Comparison of ENCODE assay signal across 15 cellular contexts in the genomic region with DNA sequence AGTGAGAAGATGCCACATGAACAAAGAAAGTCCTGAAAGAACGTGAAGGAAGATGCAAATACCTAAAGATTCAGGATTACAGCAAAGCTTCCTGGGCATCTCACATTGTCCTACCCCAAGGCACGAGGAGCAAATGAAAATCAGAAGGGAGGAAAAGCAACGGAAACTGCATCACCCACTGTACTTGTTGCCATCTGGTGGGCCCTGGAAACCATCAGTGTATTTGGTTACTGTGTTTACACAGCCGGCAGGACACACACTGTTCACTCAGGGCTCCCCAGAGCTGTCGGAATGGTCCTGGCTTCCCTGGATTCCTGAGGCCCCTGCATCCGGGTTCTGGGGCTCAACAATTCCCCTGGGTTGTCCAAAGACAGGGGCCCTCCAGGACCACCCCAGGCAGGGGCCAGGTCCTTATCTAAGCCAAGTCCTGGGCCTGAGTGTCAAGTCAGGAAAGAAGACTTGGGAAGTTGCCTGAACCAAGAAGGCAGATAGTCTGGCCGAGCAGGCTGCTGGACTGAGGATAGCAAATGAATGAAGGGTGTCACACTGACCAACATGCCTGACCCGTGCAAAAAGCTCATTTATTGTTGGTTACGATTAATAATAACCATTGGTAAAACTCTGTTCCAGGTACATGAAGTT. TPM values are rescaled to one million over a fixed set of nuclear protein-coding genes. Genes with fewer than 3 reads are reported as not detected.
A peak's percentile ranks its signal among the peaks of the same experiment; 100 is the strongest.
DNase-seq lines count a peak whose midpoint lies in the region; ATAC-seq and TF ChIP-seq lines count a peak whose summit lies in the region.
"Had no signal": no experiment of that assay in that cellular context is flagged by ENCODE, and none has a peak within 500 bp of the region (broad histone marks: within the 10 kb centered on the region; RNA-seq: fewer than 3 reads in every experiment).

No MANE protein-coding gene starts in this region.

- in situ Hi-C loops in brain microvascular endothelial cell (cut with HindIII; ENCODE audit: low pct_ligation_motif_present, low sequenced_read_pairs) = no loop called here

- ATAC-seq in sciatic nerve (peak; percentile 71), aorta (ENCODE audit: low FRiP score) (no peak)

- no peak for TF ChIP-seq CTCF in brain microvascular endothelial cell (IDR thresholded peaks at IDR 0.05; ENCODE audit: low read depth, low read length, missing control alignments)
- no peak for TF ChIP-seq CTCF in esophagus muscularis mucosa (IDR thresholded peaks at IDR 0.05)

- intact Hi-C loops in sciatic nerve (cut with DNase I) = no loop called here
- intact Hi-C loops in esophagus muscularis mucosa (cut with DNase I) = no loop called here
- intact Hi-C loops in aorta (cut with DNase I) = no loop called here

- H3K27ac ChIP-seq in brain microvascular endothelial cell = no peak overlapping the region
- no peak overlapping the region for H3K27ac ChIP-seq in esophagus muscularis mucosa (replicated peaks in 1 of 4)
- no peak overlapping the region for H3K27ac ChIP-seq in substantia nigra (ENCODE audit: low read depth, low read length, poor library complexity, severe bottlenecking)
- H3K27ac ChIP-seq in aorta (ENCODE audit: low read depth in 1 of 2, low read length in 2 of 2) = no peak overlapping the region

- H3K4me3 ChIP-seq in brain microvascular endothelial cell (ENCODE audit: low read depth, low read length) (no peak overlapping the region), esophagus muscularis mucosa (no peak overlapping the region), aorta (ENCODE audit: low read length in 2 of 2) (no peak overlapping the region)

- no peak for TF ChIP-seq POLR2A in esophagus muscularis mucosa (IDR thresholded peaks at IDR 0.05; ENCODE audit: low read depth)

- H3K27me3 ChIP-seq in brain microvascular endothelial cell (replicated peaks) (no peaks in the 10 kb centered on the region), esophagus muscularis mucosa (peaks cover 0 to 18% (median 0%) of the 10 kb centered on the region in 4 donors), aorta (ENCODE audit: control insufficient read depth in 1 of 2, insufficient read depth in 2 of 2, low read length in 1 of 2) (no peaks in the 10 kb centered on the region)

- 70% methylated on average over 8 of the region's 9 CpGs for WGBS in esophagus muscularis mucosa
- 54 to 67% methylated on average over 9 of the region's 9 CpGs for WGBS in aorta, 2 donors

- no peaks in the 10 kb centered on the region for H3K9me3 ChIP-seq in esophagus muscularis mucosa
- H3K9me3 ChIP-seq in aorta (ENCODE audit: control insufficient read depth, low read length) = peaks cover 3% of the 10 kb centered on the region

- no peaks in the 10 kb centered on the region for H3K36me3 ChIP-seq in brain microvascular endothelial cell (replicated peaks)
- H3K36me3 ChIP-seq in esophagus muscularis mucosa = no peaks in the 10 kb centered on the region
- no peaks in the 10 kb centered on the region for H3K36me3 ChIP-seq in aorta (ENCODE audit: control insufficient read depth in 1 of 2, insufficient read depth in 2 of 2, low read length in 1 of 2)

- H3K4me1 ChIP-seq in esophagus muscularis mucosa (peaks cover 0 to 10% (median 0%) of the 10 kb centered on the region in 4 donors), aorta (ENCODE audit: control insufficient read depth in 1 of 2, insufficient read depth in 2 of 2, low read length in 2 of 2) (no peaks in the 10 kb centered on the region)

- no peak for TF ChIP-seq EP300 in esophagus muscularis mucosa (IDR thresholded peaks at IDR 0.05)

- DNase-seq in NCI-H1417 (lab: John Stamatoyannopoulos, UW) (peak in 2 of 3 experiments; percentile 47 to 80), NCI-H1417 treated with DMSO at 0.1 percent for 48 hours (lab: John Stamatoyannopoulos, UW) (no peak), NCI-H345 (lab: John Stamatoyannopoulos, UW) (peak; percentile 70), brain microvascular endothelial cell (peak; percentile 60), sciatic nerve (ENCODE audit: low spot score) (no peak), esophagus muscularis mucosa (ENCODE audit: extremely low spot score) (no peak), substantia nigra (lab: John Stamatoyannopoulos, UW) (no peak), aorta (no peak)
- DNase-seq: 8988T; CD4-positive, alpha-beta memory T cell; mesendoderm; occipital lobe; OCI-M1; T-helper 1 cell had no signal

RNA-seq across cellular contexts. Expression of gene SOX9, which starts 52.8 kb away (rescaled TPM):
- 42.0 TPM for total RNA-seq in sciatic nerve
- 1 to 10 TPM; 1.4 to 3.7 (median 1.9) TPM for total RNA-seq in esophagus muscularis mucosa
- 1 to 10 TPM; 3.8 to 4.7 TPM for total RNA-seq in aorta
- 1 to 10 TPM; 1.5 to 3.3 TPM for polyA plus RNA-seq in aorta
- total RNA-seq: CD4-positive, alpha-beta memory T cell; dermis microvascular lymphatic vessel endothelial cell had no signal
- polyA plus RNA-seq: CD4-positive, alpha-beta memory T cell had no signal

Comparison
In these comparisons a context has a peak if more than half of its experiments do, and no peak if none do; other contexts are left out.
1. DNase-seq: peak in NCI-H1417 (2 of 3), NCI-H345 (single experiment) and brain microvascular endothelial cell (single experiment); none in NCI-H1417 treated with DMSO at 0.1 percent for 48 hours (single experiment), sciatic nerve (single experiment), esophagus muscularis mucosa (single experiment), substantia nigra (0 of 49) and aorta (0 of 2).